ENCODE assay signal across 8 cellular contexts in the genomic region with DNA sequence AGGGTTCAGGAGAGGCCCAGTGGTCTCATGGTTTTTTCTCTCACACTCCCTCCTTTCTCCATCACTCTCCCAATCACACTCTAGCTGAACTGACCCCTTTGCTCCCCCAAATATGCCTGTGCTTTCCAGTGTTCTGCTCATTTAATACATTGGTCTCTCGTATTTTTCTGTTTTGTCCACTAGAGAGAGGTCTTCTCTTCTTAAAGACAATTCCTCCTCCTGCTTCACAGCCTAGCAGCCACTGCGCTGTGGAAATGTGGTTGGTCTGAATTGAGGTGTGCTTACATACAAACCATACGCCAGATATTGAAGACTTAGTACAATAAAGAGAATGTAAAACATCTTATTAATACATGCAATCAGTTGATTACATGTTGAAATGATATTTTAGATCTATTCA.
A peak's percentile ranks its signal among the peaks of the same experiment; 100 is the strongest.
DNase-seq lines count a peak whose midpoint lies in the region; ATAC-seq and TF ChIP-seq lines count a peak whose summit lies in the region.

No MANE protein-coding gene starts in this region.

- H3K9me2 ChIP-seq in OCI-LY1 (ENCODE audit: low read depth, low read length), result no peaks in the 10 kb centered on the region

- TF ChIP-seq CTCF in OCI-LY1 (IDR thresholded peaks at IDR 0.05; ENCODE audit: low read length) (peak; percentile 60), upper lobe of right lung (IDR thresholded peaks at IDR 0.05) (peak; percentile 34)

- H3K27me3 ChIP-seq in OCI-LY1 (ENCODE audit: insufficient read depth, low read length) (no peaks in the 10 kb centered on the region), upper lobe of right lung (no peaks in the 10 kb centered on the region)

- no peak overlapping the region for H3K4me3 Mint-ChIP-seq in activated naive CD8-positive, alpha-beta T cell treated with anti-CD3 and anti-CD28 coated beads, Interleukin-2, amount 10 ng/mL, durations not matched to agents 7 days and 5 days
- H3K4me3 Mint-ChIP-seq in activated naive CD8-positive, alpha-beta T cell treated with anti-CD3 and anti-CD28 coated beads for 36 hours, result no peak overlapping the region

- H2AFZ ChIP-seq in OCI-LY1 (ENCODE audit: low read length), result no peak overlapping the region

- ATAC-seq in activated naive CD8-positive, alpha-beta T cell treated with anti-CD3 and anti-CD28 coated beads, Interleukin-2, amount 10 ng/mL, durations not matched to agents 7 days and 5 days (ENCODE audit: low read depth), result peak; percentile 57
- peak; percentile 41 for ATAC-seq in upper lobe of right lung

- H4K20me1 ChIP-seq in OCI-LY1 (ENCODE audit: insufficient read depth, low read length), result no peaks in the 10 kb centered on the region

- H3K4me3 ChIP-seq in OCI-LY1 (ENCODE audit: low read depth, low read length, poor library complexity, severe bottlenecking), result no peak overlapping the region
- no peak overlapping the region for H3K4me3 ChIP-seq in upper lobe of right lung

- peak overlapping the region; percentile 53 for H3K27ac Mint-ChIP-seq in activated naive CD8-positive, alpha-beta T cell treated with anti-CD3 and anti-CD28 coated beads, Interleukin-2, amount 10 ng/mL, durations not matched to agents 7 days and 5 days
- no peak overlapping the region for H3K27ac Mint-ChIP-seq in activated naive CD8-positive, alpha-beta T cell treated with anti-CD3 and anti-CD28 coated beads for 36 hours

- DNase-seq in activated naive CD8-positive, alpha-beta T cell treated with anti-CD3 and anti-CD28 coated beads, Interleukin-2, amount 10 ng/mL, durations not matched to agents 7 days and 5 days, result no peak
- DNase-seq in activated naive CD8-positive, alpha-beta T cell treated with anti-CD3 and anti-CD28 coated beads for 36 hours, result no peak
- peak; percentile 83 for DNase-seq in fibroblast of peridontal ligament (ENCODE audit: extremely low read depth)
- no peak for DNase-seq in upper lobe of right lung
- no peak for DNase-seq in HK-2 (ENCODE audit: unreplicated experiment)
- DNase-seq in NCI-H510A (lab: John Stamatoyannopoulos, UW), result no peak
- DNase-seq in cerebellum (ENCODE audit: low spot score), result no peak

- H3K27me3 Mint-ChIP-seq in activated naive CD8-positive, alpha-beta T cell treated with anti-CD3 and anti-CD28 coated beads, Interleukin-2, amount 10 ng/mL, durations not matched to agents 7 days and 5 days, result no peaks in the 10 kb centered on the region
- H3K27me3 Mint-ChIP-seq in activated naive CD8-positive, alpha-beta T cell treated with anti-CD3 and anti-CD28 coated beads for 36 hours, result peaks cover 10% of the 10 kb centered on the region

- intact Hi-C loops in upper lobe of right lung (cut with DNase I), result loop anchor here (10.0 kb wide), 1 partner anchor 287 kb away; the partner anchor contains the start of gene CCR5

- peaks cover 19% of the 10 kb centered on the region for H3K36me3 Mint-ChIP-seq in activated naive CD8-positive, alpha-beta T cell treated with anti-CD3 and anti-CD28 coated beads, Interleukin-2, amount 10 ng/mL, durations not matched to agents 7 days and 5 days
- H3K36me3 Mint-ChIP-seq in activated naive CD8-positive, alpha-beta T cell treated with anti-CD3 and anti-CD28 coated beads for 36 hours, result no peaks in the 10 kb centered on the region

- H3K4me1 Mint-ChIP-seq in activated naive CD8-positive, alpha-beta T cell treated with anti-CD3 and anti-CD28 coated beads, Interleukin-2, amount 10 ng/mL, durations not matched to agents 7 days and 5 days, result peaks cover 57% of the 10 kb centered on the region
- H3K4me1 Mint-ChIP-seq in activated naive CD8-positive, alpha-beta T cell treated with anti-CD3 and anti-CD28 coated beads for 36 hours, result peaks cover 12% of the 10 kb centered on the region

- H3K4me2 ChIP-seq in OCI-LY1 (ENCODE audit: low read length), result no peak overlapping the region

- H3K9me3 ChIP-seq in OCI-LY1 (ENCODE audit: low read length), result no peaks in the 10 kb centered on the region
- H3K9me3 ChIP-seq in upper lobe of right lung, result no peaks in the 10 kb centered on the region

- H3K79me2 ChIP-seq in OCI-LY1 (ENCODE audit: insufficient read depth, low read length), result no peaks in the 10 kb centered on the region

- POLR2A ChIA-PET in activated naive CD8-positive, alpha-beta T cell treated with anti-CD3 and anti-CD28 coated beads, Interleukin-2, amount 10 ng/mL, durations not matched to agents 7 days and 5 days (lab: Charles Lee), result interaction anchor here (1.3 to 3.9 kb wide), 5 partner anchors 9 to 120 kb away, joined by 3 to 14 read pairs (median 5); partner anchors contain the start of gene CCR1

- H3K27ac ChIP-seq in OCI-LY1 (ENCODE audit: low read depth, low read length, poor library complexity, severe bottlenecking), result no peak overlapping the region
- no peak overlapping the region for H3K27ac ChIP-seq in upper lobe of right lung

- no peak overlapping the region for H3K9ac ChIP-seq in OCI-LY1 (ENCODE audit: low read length)

- H3K36me3 ChIP-seq in OCI-LY1 (ENCODE audit: insufficient read depth, low read length) (no peaks in the 10 kb centered on the region), upper lobe of right lung (no peaks in the 10 kb centered on the region)

- peaks cover 21% of the 10 kb centered on the region for H3K4me1 ChIP-seq in OCI-LY1 (ENCODE audit: insufficient read depth, low read length, severe bottlenecking)
- H3K4me1 ChIP-seq in upper lobe of right lung, result peaks cover 23% of the 10 kb centered on the region

- H3F3A ChIP-seq in OCI-LY1 (ENCODE audit: insufficient read depth, low read length), result no peaks in the 10 kb centered on the region

- no peaks in the 10 kb centered on the region for H3K9me3 Mint-ChIP-seq in activated naive CD8-positive, alpha-beta T cell treated with anti-CD3 and anti-CD28 coated beads, Interleukin-2, amount 10 ng/mL, durations not matched to agents 7 days and 5 days
- H3K9me3 Mint-ChIP-seq in activated naive CD8-positive, alpha-beta T cell treated with anti-CD3 and anti-CD28 coated beads for 36 hours, result no peaks in the 10 kb centered on the region
